10 cellular contexts compared by ENCODE assay signal in the genomic region with DNA sequence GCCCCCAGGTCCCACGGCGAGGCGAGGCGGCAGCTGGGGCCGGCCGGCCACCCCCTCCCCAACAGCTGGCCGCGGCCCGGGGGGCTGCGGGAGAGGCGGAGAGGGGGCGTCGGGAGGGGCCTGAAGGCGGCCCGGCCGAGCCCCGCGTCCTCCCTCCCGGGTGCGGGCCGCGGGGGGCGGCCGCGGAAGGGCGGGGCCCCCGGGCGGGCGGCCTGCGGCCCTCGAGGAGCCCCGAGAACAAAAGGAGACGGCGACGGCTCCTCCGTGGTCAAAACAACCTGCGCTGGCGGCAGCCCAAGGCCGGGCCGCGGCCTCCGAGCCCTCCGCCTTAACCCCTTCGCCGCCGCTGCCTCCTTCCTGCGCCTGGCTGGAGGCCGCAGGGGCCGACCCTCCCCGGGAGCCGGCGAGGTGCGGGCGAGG. TPM values are rescaled to one million over a fixed set of nuclear protein-coding genes. Genes with fewer than 3 reads are reported as not detected.
DNase-seq lines count a peak whose midpoint lies in the region; ATAC-seq and TF ChIP-seq lines count a peak whose summit lies in the region.
"Had no signal": no experiment of that assay in that cellular context is flagged by ENCODE, and none has a peak within 500 bp of the region (broad histone marks: within the 10 kb centered on the region; RNA-seq: fewer than 3 reads in every experiment).

No MANE protein-coding gene starts in this region.

- peak overlapping the region; percentile 38 for H3K27ac ChIP-seq in CD4-positive, alpha-beta memory T cell (ENCODE audit: low read depth, low read length)
- H3K27ac ChIP-seq in Peyer's patch (peak overlapping the region; percentile 20 to 79 (median 48)), gastroesophageal sphincter (peak overlapping the region; percentile 25 to 84 (median 74)), prostate gland (peak overlapping the region; percentile 88 to 89)

- H3K36me3 Mint-ChIP-seq in CD4-positive, alpha-beta memory T cell = peaks cover 0 to 20% of the 10 kb centered on the region in 2 donors

- TF ChIP-seq POLR2A in Peyer's patch (IDR thresholded peaks at IDR 0.05) (no peak), gastroesophageal sphincter (IDR thresholded peaks at IDR 0.05) (no peak), prostate gland (IDR thresholded peaks at IDR 0.05) (no peak)

- peaks cover 61% of the 10 kb centered on the region for H3K4me1 ChIP-seq in CD4-positive, alpha-beta memory T cell (ENCODE audit: insufficient read depth, low read length)
- peaks cover 0 to 59% (median 25%) of the 10 kb centered on the region in 4 donors for H3K4me1 ChIP-seq in Peyer's patch
- peaks cover 0 to 73% (median 18%) of the 10 kb centered on the region in 3 donors for H3K4me1 ChIP-seq in gastroesophageal sphincter
- H3K4me1 ChIP-seq in prostate gland (replicated peaks) = peaks cover 24% of the 10 kb centered on the region

- H3K4me1 Mint-ChIP-seq in CD4-positive, alpha-beta memory T cell = peaks cover 29 to 79% (median 49%) of the 10 kb centered on the region in 4 donors

- TF ChIP-seq CTCF in Peyer's patch (IDR thresholded peaks at IDR 0.05) (no peak), gastroesophageal sphincter (IDR thresholded peaks at IDR 0.05) (no peak), prostate gland (IDR thresholded peaks at IDR 0.05) (no peak)

- peaks cover 0 to 2% (median 0%) of the 10 kb centered on the region in 8 donors for H3K9me3 Mint-ChIP-seq in CD4-positive, alpha-beta memory T cell
- H3K9me3 Mint-ChIP-seq: activated B cell treated with CpG ODN at 0.5 μM for 24 hours had no signal

- intact Hi-C loops in CD4-positive, alpha-beta memory T cell (cut with micrococcal nuclease) = loop anchor here (2.0 to 10.0 kb wide), 3 partner anchors 35 to 282 kb away; partner anchors contain the start of genes ATF4 and RPL3
- intact Hi-C loops in prostate gland (cut with DNase I) = no loop called here

- peaks cover 5 to 9% of the 10 kb centered on the region in 2 donors for H3K27me3 Mint-ChIP-seq in CD4-positive, alpha-beta memory T cell

- TF ChIP-seq EP300 in gastroesophageal sphincter (IDR thresholded peaks at IDR 0.05) = no peak

- no peaks in the 10 kb centered on the region for H3K9me3 ChIP-seq in CD4-positive, alpha-beta memory T cell (ENCODE audit: control insufficient read depth in 1 of 2, low read length in 2 of 2)
- H3K9me3 ChIP-seq in Peyer's patch (no peaks in the 10 kb centered on the region), gastroesophageal sphincter (no peaks in the 10 kb centered on the region), prostate gland (no peaks in the 10 kb centered on the region)

- no peaks in the 10 kb centered on the region for H3K36me3 ChIP-seq in CD4-positive, alpha-beta memory T cell (ENCODE audit: insufficient read depth, low read length)
- H3K36me3 ChIP-seq in Peyer's patch = no peaks in the 10 kb centered on the region
- H3K36me3 ChIP-seq in gastroesophageal sphincter = no peaks in the 10 kb centered on the region
- H3K36me3 ChIP-seq in prostate gland = no peaks in the 10 kb centered on the region

- ATAC-seq in gastroesophageal sphincter (no peak), HG02840 (IDR thresholded peaks at IDR 0.05; ENCODE audit: low FRiP score, unreplicated experiment) (no peak)

- no peak overlapping the region for H3K4me3 Mint-ChIP-seq in CD4-positive, alpha-beta memory T cell

- no peaks in the 10 kb centered on the region for H3K27me3 ChIP-seq in CD4-positive, alpha-beta memory T cell (ENCODE audit: insufficient read depth, low read length)
- H3K27me3 ChIP-seq in Peyer's patch (peaks cover 0 to 34% of the 10 kb centered on the region in 2 donors), gastroesophageal sphincter (peaks cover 60% of the 10 kb centered on the region), prostate gland (replicated peaks; ENCODE audit: insufficient read depth) (no peaks in the 10 kb centered on the region)

- CTCF ChIA-PET in CD4-positive, alpha-beta memory T cell (lab: Charles Lee; ENCODE audit: partially characterized antibody) = interaction anchor here (1.0 to 1.6 kb wide), 2 partner anchors 72 to 74 kb away, joined by 4 read pairs; no protein-coding TSS in a partner anchor

- WGBS in gastroesophageal sphincter (ENCODE audit: low coverage in 1 of 2), 2 donors = no CpG with 5 or more reads among the region's 54 CpGs
- under 1% methylated on average over 34 of the region's 54 CpGs for WGBS in prostate gland

- peak overlapping the region in 1 of 7 donors; percentile 91 for H3K27ac Mint-ChIP-seq in CD4-positive, alpha-beta memory T cell
- H3K27ac Mint-ChIP-seq: activated B cell treated with CpG ODN at 0.5 μM for 24 hours had no signal

- peak in 1 of 5 donors; percentile 10 for DNase-seq in CD4-positive, alpha-beta memory T cell
- DNase-seq in Peyer's patch = no peak
- DNase-seq in prostate gland (ENCODE audit: low spot score) = no peak
- no peak for DNase-seq in NOMO-1 (lab: John Stamatoyannopoulos, UW; ENCODE audit: unreplicated experiment in 2 of 2)
- no peak for DNase-seq in H4 (ENCODE audit: low spot score)
- no peak for DNase-seq in central memory CD4-positive, alpha-beta T cell
- DNase-seq: activated B cell treated with CpG ODN at 0.5 μM for 24 hours, midbrain had no signal

- POLR2A ChIA-PET in CD4-positive, alpha-beta memory T cell (lab: Charles Lee; ENCODE audit: partially characterized antibody) = interaction anchor here (0.9 to 9.1 kb wide), 14 partner anchors 9 to 802 kb away, joined by 3 to 167 read pairs (median 4); partner anchors contain the start of genes CBX7 and RPL3

- peak overlapping the region in 1 of 2 donors; percentile 68 for H3K4me3 ChIP-seq in CD4-positive, alpha-beta memory T cell (ENCODE audit: low read length in 2 of 2)
- H3K4me3 ChIP-seq in Peyer's patch = peak overlapping the region; percentile 34 to 59 (median 52)
- peak overlapping the region; percentile 39 to 60 for H3K4me3 ChIP-seq in gastroesophageal sphincter
- peak overlapping the region; percentile 48 to 56 for H3K4me3 ChIP-seq in prostate gland

RNA-seq across cellular contexts. Expression of gene PDGFB, which starts 2.4 kb away (rescaled TPM):
- 10 to 100 TPM; 15.7 to 16.9 TPM for total RNA-seq in CD4-positive, alpha-beta memory T cell
- polyA plus RNA-seq in CD4-positive, alpha-beta memory T cell = 10 to 100 TPM in 1 of 2 donors, 1 to 10 TPM in 1; 6.8 to 11.4 TPM
- total RNA-seq in Peyer's patch (10 to 100 TPM in 1 of 4 donors, 1 to 10 TPM in 3; 1.8 to 10.7 (median 3.8) TPM), gastroesophageal sphincter (10 to 100 TPM in 3 of 4 donors, 1 to 10 TPM in 1; 7.1 to 27.9 (median 15.1) TPM), prostate gland (10 to 100 TPM in 1 of 2 donors, 1 to 10 TPM in 1; 9.9 to 16.4 TPM)
- total RNA-seq in H4 (2014; rRNA removed; shearing (Covaris generic)) = 0.14 TPM in 1 of 2 replicates, not detected in the other
- total RNA-seq: activated B cell treated with CpG ODN at 0.5 μM for 24 hours had no signal

Comparison
In these comparisons a context has a peak if more than half of its experiments do, and no peak if none do; other contexts are left out.
1. H3K27ac ChIP-seq: peak in every context shown above with its lines; median percentile 88 in prostate gland; 74 in gastroesophageal sphincter; 48 in Peyer's patch; 38 in CD4-positive, alpha-beta memory T cell.